In the genomic region with DNA sequence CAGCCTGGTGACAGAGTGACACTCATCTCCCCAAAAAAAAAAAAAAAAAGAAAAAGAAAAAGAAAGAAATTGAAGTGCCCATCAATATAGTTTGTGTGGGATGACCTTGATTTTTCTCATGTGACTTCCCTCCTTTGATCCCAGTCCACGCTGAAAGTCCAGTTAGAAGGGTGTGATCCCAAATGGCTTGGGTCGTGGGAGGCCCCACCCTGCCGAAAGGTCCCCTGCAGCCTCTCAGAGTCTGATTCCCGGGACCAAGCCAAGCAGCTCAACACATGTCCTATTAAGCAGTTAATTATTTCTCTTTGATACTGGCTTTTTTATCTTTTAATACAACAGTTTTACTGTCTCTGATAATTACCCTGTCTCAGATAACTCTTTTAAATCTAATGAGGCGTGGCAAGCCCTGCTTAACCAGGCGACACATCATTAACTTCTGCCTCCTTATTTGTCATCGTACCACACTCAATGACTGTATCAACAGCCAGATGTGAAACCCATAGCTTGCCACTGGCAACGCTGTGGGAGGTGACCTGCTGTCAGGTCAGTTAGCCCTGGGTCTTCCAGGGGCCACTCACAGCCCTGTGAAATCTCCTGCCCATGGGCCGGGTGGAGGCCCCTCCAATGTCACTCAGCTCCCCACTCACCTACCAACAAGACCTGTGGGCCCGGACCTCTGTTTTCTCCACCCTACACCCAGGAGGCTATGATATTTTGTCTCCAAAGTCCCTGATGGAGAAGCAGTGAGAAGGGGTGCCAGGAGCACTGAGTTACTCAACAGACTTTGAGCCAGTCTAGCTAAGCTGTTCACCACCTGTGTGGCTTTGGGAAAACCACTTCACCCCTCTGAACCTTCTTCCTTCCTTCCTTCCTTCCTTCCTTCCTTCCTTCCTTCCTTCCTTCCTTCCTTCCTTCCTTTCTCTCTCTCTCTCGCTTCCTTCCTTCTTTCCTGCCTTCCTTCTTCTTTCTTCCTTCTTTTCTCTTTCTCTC, we compare ENCODE assay signal across 1 cellular context.
TF ChIP-seq lines count a peak whose summit lies in the region.

No MANE protein-coding gene starts in this region.

TF ChIP-seq in GM23338, 12 proteins besides CTCF, POLR2A, EP300 and RAD21 (continued from another document):
- TF ChIP-seq, protein P1, sequence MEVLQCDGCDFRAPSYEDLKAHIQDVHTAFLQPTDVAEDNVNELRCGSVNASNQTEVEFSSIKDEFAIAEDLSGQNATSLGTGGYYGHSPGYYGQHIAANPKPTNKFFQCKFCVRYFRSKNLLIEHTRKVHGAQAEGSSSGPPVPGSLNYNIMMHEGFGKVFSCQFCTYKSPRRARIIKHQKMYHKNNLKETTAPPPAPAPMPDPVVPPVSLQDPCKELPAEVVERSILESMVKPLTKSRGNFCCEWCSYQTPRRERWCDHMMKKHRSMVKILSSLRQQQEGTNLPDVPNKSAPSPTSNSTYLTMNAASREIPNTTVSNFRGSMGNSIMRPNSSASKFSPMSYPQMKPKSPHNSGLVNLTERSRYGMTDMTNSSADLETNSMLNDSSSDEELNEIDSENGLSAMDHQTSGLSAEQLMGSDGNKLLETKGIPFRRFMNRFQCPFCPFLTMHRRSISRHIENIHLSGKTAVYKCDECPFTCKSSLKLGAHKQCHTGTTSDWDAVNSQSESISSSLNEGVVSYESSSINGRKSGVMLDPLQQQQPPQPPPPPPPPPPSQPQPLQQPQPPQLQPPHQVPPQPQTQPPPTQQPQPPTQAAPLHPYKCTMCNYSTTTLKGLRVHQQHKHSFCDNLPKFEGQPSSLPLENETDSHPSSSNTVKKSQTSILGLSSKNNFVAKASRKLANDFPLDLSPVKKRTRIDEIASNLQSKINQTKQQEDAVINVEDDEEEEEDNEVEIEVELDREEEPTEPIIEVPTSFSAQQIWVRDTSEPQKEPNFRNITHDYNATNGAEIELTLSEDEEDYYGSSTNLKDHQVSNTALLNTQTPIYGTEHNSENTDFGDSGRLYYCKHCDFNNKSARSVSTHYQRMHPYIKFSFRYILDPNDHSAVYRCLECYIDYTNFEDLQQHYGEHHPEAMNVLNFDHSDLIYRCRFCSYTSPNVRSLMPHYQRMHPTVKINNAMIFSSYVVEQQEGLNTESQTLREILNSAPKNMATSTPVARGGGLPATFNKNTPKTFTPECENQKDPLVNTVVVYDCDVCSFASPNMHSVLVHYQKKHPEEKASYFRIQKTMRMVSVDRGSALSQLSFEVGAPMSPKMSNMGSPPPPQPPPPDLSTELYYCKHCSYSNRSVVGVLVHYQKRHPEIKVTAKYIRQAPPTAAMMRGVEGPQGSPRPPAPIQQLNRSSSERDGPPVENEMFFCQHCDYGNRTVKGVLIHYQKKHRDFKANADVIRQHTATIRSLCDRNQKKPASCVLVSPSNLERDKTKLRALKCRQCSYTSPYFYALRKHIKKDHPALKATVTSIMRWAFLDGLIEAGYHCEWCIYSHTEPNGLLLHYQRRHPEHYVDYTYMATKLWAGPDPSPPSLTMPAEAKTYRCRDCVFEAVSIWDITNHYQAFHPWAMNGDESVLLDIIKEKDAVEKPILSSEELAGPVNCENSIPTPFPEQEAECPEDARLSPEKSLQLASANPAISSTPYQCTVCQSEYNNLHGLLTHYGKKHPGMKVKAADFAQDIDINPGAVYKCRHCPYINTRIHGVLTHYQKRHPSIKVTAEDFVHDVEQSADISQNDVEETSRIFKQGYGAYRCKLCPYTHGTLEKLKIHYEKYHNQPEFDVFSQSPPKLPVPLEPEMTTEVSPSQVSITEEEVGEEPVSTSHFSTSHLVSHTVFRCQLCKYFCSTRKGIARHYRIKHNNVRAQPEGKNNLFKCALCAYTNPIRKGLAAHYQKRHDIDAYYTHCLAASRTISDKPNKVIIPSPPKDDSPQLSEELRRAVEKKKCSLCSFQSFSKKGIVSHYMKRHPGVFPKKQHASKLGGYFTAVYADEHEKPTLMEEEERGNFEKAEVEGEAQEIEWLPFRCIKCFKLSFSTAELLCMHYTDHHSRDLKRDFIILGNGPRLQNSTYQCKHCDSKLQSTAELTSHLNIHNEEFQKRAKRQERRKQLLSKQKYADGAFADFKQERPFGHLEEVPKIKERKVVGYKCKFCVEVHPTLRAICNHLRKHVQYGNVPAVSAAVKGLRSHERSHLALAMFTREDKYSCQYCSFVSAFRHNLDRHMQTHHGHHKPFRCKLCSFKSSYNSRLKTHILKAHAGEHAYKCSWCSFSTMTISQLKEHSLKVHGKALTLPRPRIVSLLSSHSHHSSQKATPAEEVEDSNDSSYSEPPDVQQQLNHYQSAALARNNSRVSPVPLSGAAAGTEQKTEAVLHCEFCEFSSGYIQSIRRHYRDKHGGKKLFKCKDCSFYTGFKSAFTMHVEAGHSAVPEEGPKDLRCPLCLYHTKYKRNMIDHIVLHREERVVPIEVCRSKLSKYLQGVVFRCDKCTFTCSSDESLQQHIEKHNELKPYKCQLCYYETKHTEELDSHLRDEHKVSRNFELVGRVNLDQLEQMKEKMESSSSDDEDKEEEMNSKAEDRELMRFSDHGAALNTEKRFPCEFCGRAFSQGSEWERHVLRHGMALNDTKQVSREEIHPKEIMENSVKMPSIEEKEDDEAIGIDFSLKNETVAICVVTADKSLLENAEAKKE (CRISPR knock-in tag; IDR thresholded peaks at IDR 0.05), result no peak
- TF ChIP-seq STAT1 (IDR thresholded peaks at IDR 0.05; ENCODE audit: unreplicated experiment) (no peak), POLR2AphosphoS5 (IDR thresholded peaks at IDR 0.05; ENCODE audit: low read depth) (no peak), EZH2 (IDR thresholded peaks at IDR 0.05; ENCODE audit: low read depth, unreplicated experiment) (no peak), JUNB (IDR thresholded peaks at IDR 0.05; ENCODE audit: unreplicated experiment) (no peak), EZH2phosphoT487 (IDR thresholded peaks at IDR 0.05; ENCODE audit: unreplicated experiment) (no peak)
- TF ChIP-seq, protein P2, sequence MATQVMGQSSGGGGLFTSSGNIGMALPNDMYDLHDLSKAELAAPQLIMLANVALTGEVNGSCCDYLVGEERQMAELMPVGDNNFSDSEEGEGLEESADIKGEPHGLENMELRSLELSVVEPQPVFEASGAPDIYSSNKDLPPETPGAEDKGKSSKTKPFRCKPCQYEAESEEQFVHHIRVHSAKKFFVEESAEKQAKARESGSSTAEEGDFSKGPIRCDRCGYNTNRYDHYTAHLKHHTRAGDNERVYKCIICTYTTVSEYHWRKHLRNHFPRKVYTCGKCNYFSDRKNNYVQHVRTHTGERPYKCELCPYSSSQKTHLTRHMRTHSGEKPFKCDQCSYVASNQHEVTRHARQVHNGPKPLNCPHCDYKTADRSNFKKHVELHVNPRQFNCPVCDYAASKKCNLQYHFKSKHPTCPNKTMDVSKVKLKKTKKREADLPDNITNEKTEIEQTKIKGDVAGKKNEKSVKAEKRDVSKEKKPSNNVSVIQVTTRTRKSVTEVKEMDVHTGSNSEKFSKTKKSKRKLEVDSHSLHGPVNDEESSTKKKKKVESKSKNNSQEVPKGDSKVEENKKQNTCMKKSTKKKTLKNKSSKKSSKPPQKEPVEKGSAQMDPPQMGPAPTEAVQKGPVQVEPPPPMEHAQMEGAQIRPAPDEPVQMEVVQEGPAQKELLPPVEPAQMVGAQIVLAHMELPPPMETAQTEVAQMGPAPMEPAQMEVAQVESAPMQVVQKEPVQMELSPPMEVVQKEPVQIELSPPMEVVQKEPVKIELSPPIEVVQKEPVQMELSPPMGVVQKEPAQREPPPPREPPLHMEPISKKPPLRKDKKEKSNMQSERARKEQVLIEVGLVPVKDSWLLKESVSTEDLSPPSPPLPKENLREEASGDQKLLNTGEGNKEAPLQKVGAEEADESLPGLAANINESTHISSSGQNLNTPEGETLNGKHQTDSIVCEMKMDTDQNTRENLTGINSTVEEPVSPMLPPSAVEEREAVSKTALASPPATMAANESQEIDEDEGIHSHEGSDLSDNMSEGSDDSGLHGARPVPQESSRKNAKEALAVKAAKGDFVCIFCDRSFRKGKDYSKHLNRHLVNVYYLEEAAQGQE (IDR thresholded peaks at IDR 0.05; ENCODE audit: unreplicated experiment), result no peak
